10 cellular contexts compared by ENCODE assay signal in the genomic region with DNA sequence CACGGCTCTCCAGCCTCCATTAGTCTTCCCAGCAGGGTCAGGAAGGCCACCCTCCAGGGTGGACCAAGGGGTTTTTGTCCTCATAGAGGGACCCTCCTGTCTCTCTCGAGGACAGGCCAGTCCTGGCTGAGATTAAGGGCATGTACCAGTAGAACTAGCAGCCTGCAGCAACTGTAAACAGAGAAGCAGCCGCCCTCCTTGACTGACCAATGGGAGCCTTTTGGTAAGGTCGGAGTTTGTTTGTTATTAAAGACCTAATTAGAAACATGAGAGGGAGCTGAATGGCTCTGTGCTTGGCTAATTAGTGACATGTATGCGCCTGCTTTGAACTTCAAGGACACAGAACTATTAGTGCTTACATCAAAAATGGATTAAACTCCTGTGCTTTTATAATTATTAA.
DNase-seq lines count a peak whose midpoint lies in the region; ATAC-seq and TF ChIP-seq lines count a peak whose summit lies in the region.
"Had no signal": no experiment of that assay in that cellular context is flagged by ENCODE, and none has a peak within 500 bp of the region (broad histone marks: within the 10 kb centered on the region; RNA-seq: fewer than 3 reads in every experiment).

No MANE protein-coding gene starts in this region.

- H3K4me3 Mint-ChIP-seq in activated naive CD8-positive, alpha-beta T cell treated with anti-CD3 and anti-CD28 coated beads, Interleukin-2, amount 50 U/mL, for 24 hours: no peak overlapping the region
- H3K4me3 Mint-ChIP-seq in activated naive CD8-positive, alpha-beta T cell treated with anti-CD3 and anti-CD28 coated beads for 36 hours: no peak overlapping the region
- peak overlapping the region; percentile 42 for H3K4me3 Mint-ChIP-seq in glutamatergic neuron (ENCODE audit: unreplicated experiment)

- no peak overlapping the region for H3K27ac Mint-ChIP-seq in activated naive CD8-positive, alpha-beta T cell treated with anti-CD3 and anti-CD28 coated beads, Interleukin-2, amount 50 U/mL, for 24 hours
- H3K27ac Mint-ChIP-seq in activated naive CD8-positive, alpha-beta T cell treated with anti-CD3 and anti-CD28 coated beads for 36 hours: no peak overlapping the region
- H3K27ac Mint-ChIP-seq in glutamatergic neuron (ENCODE audit: unreplicated experiment): no peak overlapping the region

- peaks cover 3% of the 10 kb centered on the region for H3K4me1 Mint-ChIP-seq in activated naive CD8-positive, alpha-beta T cell treated with anti-CD3 and anti-CD28 coated beads, Interleukin-2, amount 50 U/mL, for 24 hours
- H3K4me1 Mint-ChIP-seq in activated naive CD8-positive, alpha-beta T cell treated with anti-CD3 and anti-CD28 coated beads for 36 hours: peaks cover 14% of the 10 kb centered on the region
- peaks cover 46% of the 10 kb centered on the region for H3K4me1 Mint-ChIP-seq in glutamatergic neuron (ENCODE audit: low read depth, unreplicated experiment)

- H3K4me3 ChIP-seq in thyroid gland (replicated peaks in 1 of 3): no peak overlapping the region

- no peaks in the 10 kb centered on the region for H3K27me3 Mint-ChIP-seq in activated naive CD8-positive, alpha-beta T cell treated with anti-CD3 and anti-CD28 coated beads, Interleukin-2, amount 50 U/mL, for 24 hours
- no peaks in the 10 kb centered on the region for H3K27me3 Mint-ChIP-seq in activated naive CD8-positive, alpha-beta T cell treated with anti-CD3 and anti-CD28 coated beads for 36 hours
- peaks cover 17% of the 10 kb centered on the region for H3K27me3 Mint-ChIP-seq in glutamatergic neuron (ENCODE audit: unreplicated experiment)

- intact Hi-C loops in thyroid gland (cut with DNase I): no loop called here

- DNase-seq in activated naive CD8-positive, alpha-beta T cell treated with anti-CD3 and anti-CD28 coated beads, Interleukin-2, amount 50 U/mL, for 24 hours: no peak
- no peak for DNase-seq in activated naive CD8-positive, alpha-beta T cell treated with anti-CD3 and anti-CD28 coated beads for 36 hours
- peak; percentile 55 for DNase-seq in NCI-H774 (lab: John Stamatoyannopoulos, UW)
- DNase-seq in glutamatergic neuron: no peak
- no peak for DNase-seq in thyroid gland
- no peak for DNase-seq in DMS153 (lab: John Stamatoyannopoulos, UW)
- no peak for DNase-seq in NCI-H2029 treated with DMSO at 0.1 percent for 48 hours (lab: John Stamatoyannopoulos, UW)
- DNase-seq: activated T-cell treated with anti-CD3 and anti-CD28 coated beads, Interleukin-2, amount 50 U/mL, for 1 hour; foreskin keratinocyte had no signal

- H3K36me3 Mint-ChIP-seq in activated naive CD8-positive, alpha-beta T cell treated with anti-CD3 and anti-CD28 coated beads, Interleukin-2, amount 50 U/mL, for 24 hours (ENCODE audit: low read depth): no peaks in the 10 kb centered on the region
- H3K36me3 Mint-ChIP-seq in activated naive CD8-positive, alpha-beta T cell treated with anti-CD3 and anti-CD28 coated beads for 36 hours: peaks cover 2% of the 10 kb centered on the region
- no peaks in the 10 kb centered on the region for H3K36me3 Mint-ChIP-seq in glutamatergic neuron (ENCODE audit: unreplicated experiment)

- no peaks in the 10 kb centered on the region for H3K9me3 Mint-ChIP-seq in activated naive CD8-positive, alpha-beta T cell treated with anti-CD3 and anti-CD28 coated beads, Interleukin-2, amount 50 U/mL, for 24 hours
- no peaks in the 10 kb centered on the region for H3K9me3 Mint-ChIP-seq in activated naive CD8-positive, alpha-beta T cell treated with anti-CD3 and anti-CD28 coated beads for 36 hours
- H3K9me3 Mint-ChIP-seq in glutamatergic neuron (ENCODE audit: unreplicated experiment): peaks cover 17% of the 10 kb centered on the region

- no peak for TF ChIP-seq CTCF in glutamatergic neuron (IDR thresholded peaks at IDR 0.05; ENCODE audit: partially characterized antibody, unreplicated experiment)
- TF ChIP-seq CTCF in thyroid gland (IDR thresholded peaks at IDR 0.05): no peak

- peak overlapping the region in 2 of 3 donors; percentile 24 to 48 for H3K27ac ChIP-seq in thyroid gland
- H3K27ac ChIP-seq: foreskin keratinocyte had no signal

- ATAC-seq in activated naive CD8-positive, alpha-beta T cell treated with anti-CD3 and anti-CD28 coated beads, Interleukin-2, amount 50 U/mL, for 24 hours: peak; percentile 10
- ATAC-seq in HG02678 (IDR thresholded peaks at IDR 0.05; ENCODE audit: unreplicated experiment): no peak
- ATAC-seq: foreskin keratinocyte had no signal

- no peaks in the 10 kb centered on the region for H3K36me3 ChIP-seq in thyroid gland

- TF ChIP-seq POLR2A in thyroid gland (IDR thresholded peaks at IDR 0.05): no peak

- H3K9me3 ChIP-seq in thyroid gland: no peaks in the 10 kb centered on the region

- peaks cover 5 to 29% of the 10 kb centered on the region in 2 donors for H3K4me1 ChIP-seq in thyroid gland
- H3K4me1 ChIP-seq: foreskin keratinocyte had no signal

- no peaks in the 10 kb centered on the region for H3K27me3 ChIP-seq in thyroid gland
- H3K27me3 ChIP-seq: foreskin keratinocyte had no signal

- WGBS in thyroid gland, 2 donors: 70 to 77% methylated on average over 4 of the region's 5 CpGs
